Comparison of ENCODE assay signal across 8 cellular contexts in genomic region chr12:4648499-4649357, GRCh38. TPM values are rescaled to one million over a fixed set of nuclear protein-coding genes. Genes with fewer than 3 reads are reported as not detected.
DNase-seq lines count a peak whose midpoint lies in the region; ATAC-seq, FAIRE-seq and TF ChIP-seq lines count a peak whose summit lies in the region.

Gene AKAP3 (minus strand): TSS chr12:4649051. CDS start chr12:4638196, 10,855 bp downstream.
Gene NDUFA9 (plus strand): TSS chr12:4649114. CDS start chr12:4649127, 13 bp downstream.

- H4K20me1 ChIP-seq in astrocyte (ENCODE audit: insufficient read depth, low read length), result peaks cover 18% of the 10 kb centered on the region

- H3K36me3 ChIP-seq in astrocyte (ENCODE audit: insufficient read depth, low read length) (no peaks in the 10 kb centered on the region), vagina (no peaks in the 10 kb centered on the region)

- TF ChIP-seq CTCF in astrocyte (IDR thresholded peaks at IDR 0.05; ENCODE audit: insufficient read depth, low read depth, low read length), result no peak
- no peak for TF ChIP-seq CTCF in vagina (IDR thresholded peaks at IDR 0.05)

- H3K27ac Mint-ChIP-seq in T-helper 2 cell treated with Interferon-gamma antibody and Interleukin-4, amounts not matched to agents 5 μg/mL and 100 μg/mL, for 36 hours, result peak within 1 kb of the TSS; percentile 94
- H3K27ac Mint-ChIP-seq in astrocyte (ENCODE audit: unreplicated experiment), result peak within 1 kb of the TSS; percentile 91

- H3K4me1 Mint-ChIP-seq in T-helper 2 cell treated with Interferon-gamma antibody and Interleukin-4, amounts not matched to agents 5 μg/mL and 100 μg/mL, for 36 hours (ENCODE audit: low read depth), result peaks cover 30% of the 10 kb centered on the region
- peaks cover 11% of the 10 kb centered on the region for H3K4me1 Mint-ChIP-seq in astrocyte (ENCODE audit: low read depth, unreplicated experiment)

- peak; percentile 97 for FAIRE-seq in GM12891 (lab: Jason Lieb, UNC)
- FAIRE-seq in astrocyte (lab: Jason Lieb, UNC), result peak; percentile 97

- no peaks in the 10 kb centered on the region for H3K9me3 ChIP-seq in astrocyte (ENCODE audit: insufficient read depth, low read depth, low read length)
- H3K9me3 ChIP-seq in vagina, result no peaks in the 10 kb centered on the region

- H3K4me1 ChIP-seq in astrocyte (ENCODE audit: insufficient read depth, low read length) (peaks cover 12% of the 10 kb centered on the region), vagina (peaks cover 28% of the 10 kb centered on the region)

- intact Hi-C loops in vagina (cut with DNase I), result no loop called here

- DNase-seq in GM12891 (ENCODE audit: insufficient read length, low spot score) (peak; percentile 21), NCI-H146 treated with DMSO at 0.1 percent for 48 hours (lab: John Stamatoyannopoulos, UW; ENCODE audit: unreplicated experiment) (peak; percentile 86), astrocyte (ENCODE audit: low read depth) (peak; percentile 79), hepatic stellate cell (ENCODE audit: low spot score) (peak; percentile 77), putamen (ENCODE audit: low spot score) (peak; percentile 89), vagina (ENCODE audit: extremely low spot score in 2 of 2) (no peak)
- DNase-seq in T-helper 2 cell treated with Interferon-gamma antibody and Interleukin-4, amounts not matched to agents 5 μg/mL and 100 μg/mL, for 36 hours (ENCODE audit: low spot score), result peak; percentile 80

- H3K79me2 ChIP-seq in astrocyte (ENCODE audit: insufficient read depth, low read length), result peaks cover 53% of the 10 kb centered on the region

- no peaks in the 10 kb centered on the region for H3K9me3 Mint-ChIP-seq in T-helper 2 cell treated with Interferon-gamma antibody and Interleukin-4, amounts not matched to agents 5 μg/mL and 100 μg/mL, for 36 hours
- no peaks in the 10 kb centered on the region for H3K9me3 Mint-ChIP-seq in astrocyte (ENCODE audit: unreplicated experiment)

- H3K36me3 Mint-ChIP-seq in T-helper 2 cell treated with Interferon-gamma antibody and Interleukin-4, amounts not matched to agents 5 μg/mL and 100 μg/mL, for 36 hours (ENCODE audit: low read depth), result peaks cover 2% of the 10 kb centered on the region
- H3K36me3 Mint-ChIP-seq in astrocyte (ENCODE audit: low read depth, unreplicated experiment), result no peaks in the 10 kb centered on the region

- peak within 1 kb of the TSS; percentile 96 for H3K9ac ChIP-seq in astrocyte (ENCODE audit: low read length)

- ATAC-seq in HG02798 (IDR thresholded peaks at IDR 0.05; ENCODE audit: poor library complexity, unreplicated experiment), result peak; percentile 91

- H3K4me3 ChIP-seq in astrocyte (ENCODE audit: insufficient read depth, low read depth, low read length) (peak within 1 kb of the TSS; percentile 93), vagina (peak within 1 kb of the TSS; percentile 68 to 70)

- peak within 1 kb of the TSS; percentile 89 for H2AFZ ChIP-seq in astrocyte (ENCODE audit: low read depth, low read length)

- H3K27ac ChIP-seq in astrocyte (ENCODE audit: low read depth, low read length) (peak within 1 kb of the TSS; percentile 83), vagina (peak within 1 kb of the TSS; percentile 79)

- TF ChIP-seq POLR2A in GM12891 (IDR thresholded peaks at IDR 0.05; ENCODE audit: low read depth, low read length) (peak; percentile 91), vagina (IDR thresholded peaks at IDR 0.05) (no peak)

- H3K27me3 ChIP-seq in astrocyte (ENCODE audit: insufficient read depth, low read length) (no peaks in the 10 kb centered on the region), vagina (no peaks in the 10 kb centered on the region)

- peaks cover 5% of the 10 kb centered on the region for H3K27me3 Mint-ChIP-seq in T-helper 2 cell treated with Interferon-gamma antibody and Interleukin-4, amounts not matched to agents 5 μg/mL and 100 μg/mL, for 36 hours (ENCODE audit: low read depth)
- H3K27me3 Mint-ChIP-seq in astrocyte (ENCODE audit: low read depth, unreplicated experiment), result no peaks in the 10 kb centered on the region

- H3K4me3 Mint-ChIP-seq in T-helper 2 cell treated with Interferon-gamma antibody and Interleukin-4, amounts not matched to agents 5 μg/mL and 100 μg/mL, for 36 hours, result peak within 1 kb of the TSS; percentile 99
- peak within 1 kb of the TSS; percentile 98 for H3K4me3 Mint-ChIP-seq in astrocyte (ENCODE audit: unreplicated experiment)

- H3K4me2 ChIP-seq in astrocyte (ENCODE audit: low read length), result peak within 1 kb of the TSS; percentile 98

TF ChIP-seq in GM12891, 5 proteins besides CTCF, POLR2A, EP300 and RAD21:
- peak; percentile 93 for TF ChIP-seq POLR2AphosphoS5 (IDR thresholded peaks at IDR 0.05; ENCODE audit: low read depth, low read length)
- TF ChIP-seq SPI1 (IDR thresholded peaks at IDR 0.05; ENCODE audit: low read depth, low read length), result no peak
- peak; percentile 94 for TF ChIP-seq TAF1 (IDR thresholded peaks at IDR 0.05; ENCODE audit: low read depth, low read length)
- peak; percentile 50; the same call in 1 of the 2 replicates for TF ChIP-seq POU2F2 (IDR thresholded peaks at IDR 0.05; ENCODE audit: low read depth, low read length)
- TF ChIP-seq PAX5 (IDR thresholded peaks at IDR 0.05; ENCODE audit: insufficient read depth, low read length, severe bottlenecking), result no peak

RNA-seq across cellular contexts. Expression of gene AKAP3, which starts in this region (rescaled TPM):
- polyA plus RNA-seq in GM12891 (2012; ENCODE audit: low read depth, missing spikeins), result 0.32 TPM
- total RNA-seq in astrocyte, result 0.94 and 1.4 TPM in 2 replicates
- not detected for total RNA-seq in vagina

RNA-seq across cellular contexts. Expression of gene NDUFA9, which starts in this region (rescaled TPM):
- 118 TPM for polyA plus RNA-seq in GM12891 (2012; ENCODE audit: low read depth, missing spikeins)
- 97.8 and 101 TPM in 2 replicates for total RNA-seq in astrocyte
- 49.6 TPM for total RNA-seq in vagina

Comparison
In these comparisons a context has a peak if more than half of its experiments do, and no peak if none do; other contexts are left out.
1. DNase-seq: peak in GM12891 (single experiment), NCI-H146 treated with DMSO at 0.1 percent for 48 hours (single experiment), T-helper 2 cell treated with Interferon-gamma antibody and Interleukin-4, amounts not matched to agents 5 μg/mL and 100 μg/mL, for 36 hours (single experiment), astrocyte (single experiment), hepatic stellate cell (single experiment) and putamen (single experiment); none in vagina (0 of 2).